Comparison of ENCODE assay signal across 8 cellular contexts in the genomic region with DNA sequence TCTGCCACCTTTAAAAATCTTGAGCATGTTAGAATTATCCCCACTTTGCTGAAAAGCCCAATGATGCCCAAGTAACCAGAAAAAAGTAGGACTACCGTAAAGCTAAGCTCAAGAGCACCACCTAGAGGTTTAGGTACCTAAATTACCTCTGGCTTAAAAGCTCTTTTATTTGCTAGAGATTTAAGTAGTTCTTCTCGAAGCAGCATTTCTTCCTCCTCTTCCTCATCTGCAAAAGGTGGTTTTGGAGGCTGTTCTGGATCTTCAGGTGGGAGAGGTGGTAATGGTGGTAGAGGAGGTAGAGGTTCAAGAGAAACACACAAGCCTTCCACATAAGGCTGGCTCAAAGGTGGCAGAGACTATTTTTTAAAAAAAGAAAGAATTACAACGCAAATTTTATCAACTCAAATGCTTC. TPM values are rescaled to one million over a fixed set of nuclear protein-coding genes. Genes with fewer than 3 reads are reported as not detected.
DNase-seq lines count a peak whose midpoint lies in the region; ATAC-seq and TF ChIP-seq lines count a peak whose summit lies in the region.

No MANE protein-coding gene starts in this region.

- H3K4me3 ChIP-seq in heart right ventricle (no peak overlapping the region), psoas muscle (no peak overlapping the region)

- peaks cover 0 to 100% (median 57%) of the 10 kb centered on the region in 9 donors for H3K36me3 ChIP-seq in heart right ventricle
- peaks cover 8 to 100% of the 10 kb centered on the region in 2 donors for H3K36me3 ChIP-seq in psoas muscle (ENCODE audit: insufficient read depth in 1 of 2, low read depth in 1 of 2)

- H3K9me3 ChIP-seq in heart right ventricle (no peaks in the 10 kb centered on the region), psoas muscle (no peaks in the 10 kb centered on the region)

- DNase-seq in heart right ventricle (peak in 1 of 2 donors; percentile 19), cardiac septum (ENCODE audit: low spot score) (no peak), NCI-H2171 treated with DMSO at 0.1 percent for 48 hours (lab: John Stamatoyannopoulos, UW) (peak; percentile 67), foreskin keratinocyte (peak in 1 of 2 donors; percentile 37), psoas muscle (no peak), sciatic nerve (ENCODE audit: low spot score) (no peak)

- WGBS in heart right ventricle, 2 donors: 36 to 40% methylated on average over 3 of the region's 3 CpGs
- 28 to 41% (median 33%) methylated on average over 3 of the region's 3 CpGs for WGBS in psoas muscle, 3 donors

- H3K27ac ChIP-seq in heart right ventricle (no peak overlapping the region), VCaP (no peak overlapping the region), foreskin keratinocyte (no peak overlapping the region), psoas muscle (no peak overlapping the region)

- H3K27me3 ChIP-seq in heart right ventricle: no peaks in the 10 kb centered on the region
- H3K27me3 ChIP-seq in foreskin keratinocyte: no peaks in the 10 kb centered on the region
- H3K27me3 ChIP-seq in psoas muscle (ENCODE audit: insufficient read depth in 3 of 3, low read length in 2 of 3): no peaks in the 10 kb centered on the region

- peak; percentile 38 to 83 (median 72) for TF ChIP-seq CTCF in heart right ventricle (IDR thresholded peaks at IDR 0.05)
- peak; percentile 90 for TF ChIP-seq CTCF in VCaP (conservative IDR thresholded peaks at IDR 0.05)
- peak; percentile 76 for TF ChIP-seq CTCF in foreskin keratinocyte (conservative IDR thresholded peaks at IDR 0.05)
- peak; percentile 72 for TF ChIP-seq CTCF in psoas muscle (IDR thresholded peaks at IDR 0.05)

- no peak for ATAC-seq in heart right ventricle
- ATAC-seq in HG02759 (IDR thresholded peaks at IDR 0.05; ENCODE audit: unreplicated experiment): peak; percentile 59
- peak; percentile 54 for ATAC-seq in foreskin keratinocyte
- peak in 1 of 4 donors; percentile 68 for ATAC-seq in psoas muscle
- no peak for ATAC-seq in sciatic nerve

- intact Hi-C loops in heart right ventricle (cut with DNase I): loop anchor here in 4 of 10 donors (5.0 kb wide), 2 partner anchors 111 to 219 kb away; no protein-coding TSS in a partner anchor
- intact Hi-C loops in cardiac septum (cut with DNase I): loop anchor here (5.0 kb wide), 1 partner anchor 111 kb away; no protein-coding TSS in a partner anchor
- intact Hi-C loops in psoas muscle (cut with DNase I): loop anchor here in 1 of 2 donors (10.0 kb wide), 1 partner anchor 268 kb away; no protein-coding TSS in a partner anchor
- intact Hi-C loops in sciatic nerve (cut with DNase I): no loop called here

- H3K4me1 ChIP-seq in heart right ventricle (peaks cover 0 to 9% (median 0%) of the 10 kb centered on the region in 9 donors), foreskin keratinocyte (no peaks in the 10 kb centered on the region), psoas muscle (no peaks in the 10 kb centered on the region)

RNA-seq across cellular contexts. Expression of gene ZFC3H1, which starts 26.9 kb away (rescaled TPM):
- total RNA-seq in heart right ventricle (10 to 100 TPM; 13.6 to 26.5 (median 17.2) TPM), cardiac septum (19.9 TPM), foreskin keratinocyte (17.6 and 22.2 TPM in 2 replicates), psoas muscle (10 to 100 TPM in 3 of 4 donors, 1 to 10 TPM in 1; 9.8 to 18.1 (median 15.5) TPM), sciatic nerve (85.4 TPM)
- polyA plus RNA-seq in heart right ventricle (10 to 100 TPM in 1 of 2 donors, 1 to 10 TPM in 1; 6.9 to 23.4 TPM), foreskin keratinocyte (10.3 and 10.6 TPM in 2 replicates), psoas muscle (10 to 100 TPM in 1 of 3 donors, 1 to 10 TPM in 2; 5.5 to 15.0 (median 6.0) TPM)

RNA-seq across cellular contexts. Expression of gene THAP2, which starts 27.4 kb away (rescaled TPM):
- total RNA-seq in heart right ventricle (1 to 10 TPM; 4.3 to 9.7 (median 6.8) TPM), cardiac septum (7.8 TPM), foreskin keratinocyte (2.2 and 2.7 TPM in 2 replicates), psoas muscle (1 to 10 TPM; 3.8 to 7.2 (median 5.5) TPM), sciatic nerve (5.8 TPM)
- polyA plus RNA-seq in heart right ventricle (1 to 10 TPM; 2.3 to 2.8 TPM), foreskin keratinocyte (3.1 and 3.3 TPM in 2 replicates), psoas muscle (1 to 10 TPM; 3.3 to 9.8 (median 5.2) TPM)

RNA-seq across cellular contexts. Expression of gene TMEM19, which starts 49.2 kb away (rescaled TPM):
- total RNA-seq in heart right ventricle (10 to 100 TPM; 17.4 to 32.2 (median 27.6) TPM), cardiac septum (24.1 TPM), foreskin keratinocyte (17.3 and 18.6 TPM in 2 replicates), psoas muscle (10 to 100 TPM; 10.4 to 29.7 (median 23.0) TPM), sciatic nerve (20.7 TPM)
- polyA plus RNA-seq in heart right ventricle (1 to 10 TPM; 6.4 to 9.8 TPM), foreskin keratinocyte (6.5 and 9.5 TPM in 2 replicates), psoas muscle (10 to 100 TPM in 2 of 3 donors, 1 to 10 TPM in 1; 6.0 to 31.1 (median 12.6) TPM)

Comparison
In these comparisons a context has a peak if more than half of its experiments do, and no peak if none do; other contexts are left out.
1. ATAC-seq: peak in HG02759 (single experiment) and foreskin keratinocyte (single experiment); none in heart right ventricle (0 of 8) and sciatic nerve (single experiment).
2. Peak in every context shown above with its lines, with median percentiles within 50 percentile points of each other: CTCF ChIP-seq.